Comparison of ENCODE assay signal across 15 cellular contexts in genomic region chr1:4213599-4213998, GRCh38.
A peak's percentile ranks its signal among the peaks of the same experiment; 100 is the strongest.
DNase-seq lines count a peak whose midpoint lies in the region; ATAC-seq, FAIRE-seq and TF ChIP-seq lines count a peak whose summit lies in the region.
"Had no signal": no experiment of that assay in that cellular context is flagged by ENCODE, and none has a peak within 500 bp of the region (broad histone marks: within the 10 kb centered on the region; RNA-seq: fewer than 3 reads in every experiment).

No MANE protein-coding gene starts in this region.

- H3K9ac ChIP-seq in HepG2 (ENCODE audit: insufficient read depth, low read depth, low read length) (no peak overlapping the region), neural progenitor cell (no peak overlapping the region)
- H3K9ac ChIP-seq: GM23248 had no signal

- H4K20me1 ChIP-seq in HepG2 (ENCODE audit: insufficient read depth, low read length) (no peaks in the 10 kb centered on the region), neural progenitor cell (ENCODE audit: low read depth) (no peaks in the 10 kb centered on the region)

- DNase-seq in HepG2 (ENCODE audit: low spot score) (no peak), right lobe of liver (no peak), lung (ENCODE audit: low spot score) (peak; percentile 2), neural progenitor cell (ENCODE audit: low spot score) (no peak), T-helper 17 cell (no peak)
- no peak for DNase-seq in CD8-positive, alpha-beta memory T cell
- no peak for DNase-seq in central memory CD4-positive, alpha-beta T cell
- DNase-seq: C1 segment of cervical spinal cord; CD4-positive, alpha-beta T cell; DMS79; GM23248; H7 had no signal

- H3K27me3 ChIP-seq in HepG2 (ENCODE audit: control insufficient read depth in 1 of 2, insufficient read depth in 2 of 2, low read length in 2 of 2) = peaks cover 2 to 21% of the 10 kb centered on the region in 2 experiments; a peak in 3 of 5 replicates
- H3K27me3 ChIP-seq in right lobe of liver = no peaks in the 10 kb centered on the region
- no peaks in the 10 kb centered on the region for H3K27me3 ChIP-seq in lung (ENCODE audit: control insufficient read depth, insufficient read depth)
- H3K27me3 ChIP-seq in neural progenitor cell = no peaks in the 10 kb centered on the region
- H3K27me3 ChIP-seq in CD8-positive, alpha-beta memory T cell (ENCODE audit: insufficient read depth, low read length, poor library complexity, severe bottlenecking) = no peaks in the 10 kb centered on the region

- H3K36me3 Mint-ChIP-seq in neural progenitor cell (no peaks in the 10 kb centered on the region), T-helper 17 cell (ENCODE audit: low read depth) (no peaks in the 10 kb centered on the region)
- H3K36me3 Mint-ChIP-seq in CD8-positive, alpha-beta memory T cell = no peaks in the 10 kb centered on the region

- peak overlapping the region; percentile 87 for H3K27ac Mint-ChIP-seq in neural progenitor cell
- H3K27ac Mint-ChIP-seq in CD8-positive, alpha-beta memory T cell = no peak overlapping the region
- no peak overlapping the region for H3K27ac Mint-ChIP-seq in T-helper 17 cell
- H3K27ac Mint-ChIP-seq: B cell; CD4-positive, alpha-beta T cell had no signal

- in situ Hi-C loops in HepG2 (cut with HindIII; ENCODE audit: extremely low pct_ligation_motif_present, low pct_unique_long_range_greater_than_20kb) = no loop called here

- FAIRE-seq in HepG2 (lab: Jason Lieb, UNC) = no peak
- FAIRE-seq: A204.1, GM12878 had no signal

- TF ChIP-seq EP300 in HepG2 (IDR thresholded peaks at IDR 0.05; ENCODE audit: low read depth in 2 of 2, low read length in 2 of 2) = no peak
- TF ChIP-seq EP300 in HepG2 (CRISPR knock-in tag; IDR thresholded peaks at IDR 0.05; ENCODE audit: borderline replicate concordance) = no peak

- H3K79me2 ChIP-seq in HepG2 (ENCODE audit: insufficient read depth, low read length) = no peaks in the 10 kb centered on the region
- no peaks in the 10 kb centered on the region for H3K79me2 ChIP-seq in neural progenitor cell (ENCODE audit: low read depth)

- ATAC-seq in HepG2 (no peak), right lobe of liver (no peak), lung (ENCODE audit: insufficient read depth, low FRiP score) (no peak), T-helper 17 cell (no peak)
- ATAC-seq: GM12878 had no signal

- H3K4me1 ChIP-seq in HepG2 (ENCODE audit: insufficient read depth, low read length) (0 out of 2 replicates have a peak, but pooled peaks cover 7% of the 10 kb centered on the region), right lobe of liver (no peaks in the 10 kb centered on the region), lung (ENCODE audit: control insufficient read depth in 2 of 2, insufficient read depth in 2 of 2, low read length in 2 of 2) (no peaks in the 10 kb centered on the region), neural progenitor cell (peaks cover 5% of the 10 kb centered on the region)
- H3K4me1 ChIP-seq in CD8-positive, alpha-beta memory T cell (ENCODE audit: insufficient read depth, low read length) = no peaks in the 10 kb centered on the region

- no peak overlapping the region for H2AFZ ChIP-seq in HepG2 (ENCODE audit: low read length)
- H2AFZ ChIP-seq in neural progenitor cell (replicated peaks) = no peak overlapping the region
- H2AFZ ChIP-seq: GM23248 had no signal

- H3K4me2 ChIP-seq in HepG2 (ENCODE audit: low read depth, low read length) (no peak overlapping the region), neural progenitor cell (no peak overlapping the region)

- peaks cover 3% of the 10 kb centered on the region for H3K9me3 Mint-ChIP-seq in neural progenitor cell
- no peaks in the 10 kb centered on the region for H3K9me3 Mint-ChIP-seq in CD8-positive, alpha-beta memory T cell

- H3K27ac ChIP-seq in HepG2 (ENCODE audit: extremely low read length, insufficient read depth, low read length) (no peak overlapping the region), right lobe of liver (no peak overlapping the region), lung (ENCODE audit: low read depth in 1 of 2, low read length in 1 of 2) (no peak overlapping the region), neural progenitor cell (no peak overlapping the region)
- H3K27ac ChIP-seq in CD8-positive, alpha-beta memory T cell (ENCODE audit: low read depth, low read length) = no peak overlapping the region
- H3K27ac ChIP-seq: GM23248 had no signal

- TF ChIP-seq RAD21 in HepG2 (CRISPR knock-in tag; IDR thresholded peaks at IDR 0.05) = no peak

- no peak for TF ChIP-seq POLR2A in HepG2 (IDR thresholded peaks at IDR 0.05; ENCODE audit: insufficient read depth in 1 of 2, low read depth in 2 of 2, low read length in 2 of 2)
- no peak for TF ChIP-seq POLR2A in right lobe of liver (IDR thresholded peaks at IDR 0.05)

- 51% methylated on average over 11 of the region's 11 CpGs for WGBS in HepG2 (ENCODE audit: low lambda C conversion rate)
- 54% methylated on average over 6 of the region's 11 CpGs for WGBS in right lobe of liver (ENCODE audit: insufficient coverage, low coverage, low lambda C conversion rate, missing lambda C conversion rate)
- WGBS in lung, 2 donors = 49 to 70% methylated on average over 11 of the region's 11 CpGs

- no peak overlapping the region for H3K4me3 ChIP-seq in HepG2 (replicated peaks in 1 of 3; ENCODE audit: insufficient read depth in 1 of 3, low read depth in 2 of 3, low read length in 3 of 3)
- H3K4me3 ChIP-seq in right lobe of liver = no peak overlapping the region
- H3K4me3 ChIP-seq in lung = no peak overlapping the region
- no peak overlapping the region for H3K4me3 ChIP-seq in neural progenitor cell
- no peak overlapping the region for H3K4me3 ChIP-seq in CD8-positive, alpha-beta memory T cell (ENCODE audit: low read length)
- H3K4me3 ChIP-seq: GM12878, GM23248 had no signal

- no peaks in the 10 kb centered on the region for H3F3A ChIP-seq in neural progenitor cell (ENCODE audit: low read depth)

- peaks cover 9% of the 10 kb centered on the region for H3K27me3 Mint-ChIP-seq in neural progenitor cell (ENCODE audit: insufficient read depth, low read depth)
- peaks cover 8 to 29% of the 10 kb centered on the region in 2 donors for H3K27me3 Mint-ChIP-seq in CD8-positive, alpha-beta memory T cell
- H3K27me3 Mint-ChIP-seq in T-helper 17 cell = peaks cover 41% of the 10 kb centered on the region

- no peaks in the 10 kb centered on the region for H3K36me3 ChIP-seq in HepG2 (replicated peaks in 1 of 2; ENCODE audit: control insufficient read depth in 1 of 2, insufficient read depth in 2 of 2, low read length in 2 of 2)
- H3K36me3 ChIP-seq in right lobe of liver = no peaks in the 10 kb centered on the region
- no peaks in the 10 kb centered on the region for H3K36me3 ChIP-seq in lung (ENCODE audit: control insufficient read depth in 2 of 2, insufficient read depth in 2 of 2, low read length in 2 of 2)
- H3K36me3 ChIP-seq in neural progenitor cell = no peaks in the 10 kb centered on the region
- no peaks in the 10 kb centered on the region for H3K36me3 ChIP-seq in CD8-positive, alpha-beta memory T cell (ENCODE audit: insufficient read depth, low read length)

- H3K4me1 Mint-ChIP-seq in neural progenitor cell (peaks cover 33% of the 10 kb centered on the region), T-helper 17 cell (no peaks in the 10 kb centered on the region)
- no peaks in the 10 kb centered on the region for H3K4me1 Mint-ChIP-seq in CD8-positive, alpha-beta memory T cell
- H3K4me1 Mint-ChIP-seq: B cell had no signal

- CTCF ChIA-PET in HepG2 (lab: Yijun Ruan, JAX; ENCODE audit: low intra/inter-chr PET ratio, low total read pairs) = no interaction called here
- CTCF ChIA-PET in CD8-positive, alpha-beta memory T cell (lab: Charles Lee) = no interaction called here

- H3K9me3 ChIP-seq in HepG2 (ENCODE audit: low read length) (no peaks in the 10 kb centered on the region), right lobe of liver (no peaks in the 10 kb centered on the region), lung (ENCODE audit: control insufficient read depth in 2 of 2, insufficient read depth in 1 of 2, low read length in 1 of 2) (peaks cover 0 to 12% of the 10 kb centered on the region in 2 donors), neural progenitor cell (ENCODE audit: low read depth) (no peaks in the 10 kb centered on the region), T-helper 17 cell (ENCODE audit: control insufficient read depth, low read length, poor library complexity, severe bottlenecking) (no peaks in the 10 kb centered on the region)
- H3K9me3 ChIP-seq in CD8-positive, alpha-beta memory T cell (ENCODE audit: low read length) = no peaks in the 10 kb centered on the region

- intact Hi-C loops in HepG2 (cut with micrococcal nuclease; ENCODE audit: unreplicated experiment) = no loop called here
- intact Hi-C loops in right lobe of liver (cut with DNase I) = no loop called here

- POLR2A ChIA-PET in HepG2 (lab: Yijun Ruan, JAX) = no interaction called here
- POLR2A ChIA-PET in CD8-positive, alpha-beta memory T cell (lab: Charles Lee) = no interaction called here

- peak overlapping the region; percentile 55 for H3K4me3 Mint-ChIP-seq in neural progenitor cell
- H3K4me3 Mint-ChIP-seq in CD8-positive, alpha-beta memory T cell = no peak overlapping the region
- H3K4me3 Mint-ChIP-seq in T-helper 17 cell = no peak overlapping the region
- H3K4me3 Mint-ChIP-seq: B cell; CD4-positive, alpha-beta T cell had no signal

- BruUV-seq in HepG2 (replicated peaks; lab: Mats Ljungman, UMichigan) = no TSS peak

- TF ChIP-seq CTCF in HepG2 (CRISPR knock-in tag; IDR thresholded peaks at IDR 0.05) = no peak
- TF ChIP-seq CTCF in right lobe of liver (IDR thresholded peaks at IDR 0.05) = no peak
- no peak for TF ChIP-seq CTCF in lung (IDR thresholded peaks at IDR 0.05; ENCODE audit: control extremely low read depth, extremely low read depth)
- no peak for TF ChIP-seq CTCF in neural progenitor cell (IDR thresholded peaks at IDR 0.05)

TF ChIP-seq in HepG2, 621 proteins besides CTCF, POLR2A, EP300 and RAD21:
- TF ChIP-seq MNT (IDR thresholded peaks at IDR 0.05) (peak; percentile 45; the same call in 1 of the 2 replicates), ZNF20 (CRISPR knock-in tag; IDR thresholded peaks at IDR 0.05) (no peak)
TF ChIP-seq in HepG2: peak in this region for 1.
